ENCODE assay signal across 8 cellular contexts in genomic region chr7:73266719-73267368, GRCh38. TPM values are rescaled to one million over a fixed set of nuclear protein-coding genes. Genes with fewer than 3 reads are reported as not detected.
A peak's percentile ranks its signal among the peaks of the same experiment; 100 is the strongest.
DNase-seq lines count a peak whose midpoint lies in the region; ATAC-seq, FAIRE-seq and TF ChIP-seq lines count a peak whose summit lies in the region.
"Not testable (repeated sequence)": the region's sequence is repeated elsewhere in the genome, so short reads cannot be mapped to it uniquely, and the experiment has no call there.

No MANE protein-coding gene starts in this region.

- in situ Hi-C loops in IMR-90 (cut with MboI; ENCODE audit: low sequenced_read_pairs); GM12878 (cut with MboI); gastrocnemius medialis (cut with MboI; ENCODE audit: low sequenced_read_pairs in 4 of 4): not testable (repeated sequence)

- H3K79me2 ChIP-seq in GM12878 (ENCODE audit: control insufficient read depth, insufficient read depth, low read length): not testable (repeated sequence)

- not testable (repeated sequence) for H3K9me1 ChIP-seq in IMR-90 (ENCODE audit: insufficient read depth, low read length)

- RAD21 ChIA-PET in GM12878 (lab: Charles Lee; ENCODE audit: unreplicated experiment): not testable (repeated sequence)

- DNase-seq in IMR-90; GM12878 (ENCODE audit: low read depth, low spot score); gastrocnemius medialis: not testable (repeated sequence)

- dilution Hi-C loops in IMR-90 (cut with HindIII; ENCODE audit: low sequenced_read_pairs, unreplicated experiment): not testable (repeated sequence)

- not testable (repeated sequence) for H2AK5ac ChIP-seq in IMR-90 (ENCODE audit: low read depth, low read length)

- not testable (repeated sequence) for TF ChIP-seq CTCF in IMR-90 (conservative IDR thresholded peaks at IDR 0.05; ENCODE audit: low read depth, low read length); GM12878 (IDR thresholded peaks at IDR 0.05 in 2 of 3, conservative IDR thresholded peaks at IDR 0.05 in 1 of 3; ENCODE audit: control insufficient read depth in 2 of 3, extremely low read depth in 1 of 3, insufficient read depth in 1 of 3, low read depth in 3 of 3, low read length in 3 of 3); gastrocnemius medialis (IDR thresholded peaks at IDR 0.05 in 4 of 5, conservative IDR thresholded peaks at IDR 0.05 in 1 of 5)

- not testable (repeated sequence) for H3K4me1 ChIP-seq in IMR-90 (ENCODE audit: control insufficient read depth, insufficient read depth, low read length); GM12878 (ENCODE audit: control insufficient read depth, insufficient read depth, low read length); gastrocnemius medialis

- H3K23ac ChIP-seq in IMR-90 (ENCODE audit: low read depth, low read length): not testable (repeated sequence)

- not testable (repeated sequence) for H3K14ac ChIP-seq in IMR-90 (replicated peaks; ENCODE audit: low read depth, low read length)

- not testable (repeated sequence) for H4K91ac ChIP-seq in IMR-90 (ENCODE audit: insufficient read depth, low read depth, low read length)

- not testable (repeated sequence) for H3K9me3 ChIP-seq in IMR-90 (ENCODE audit: control insufficient read depth, insufficient read depth, low read length); GM12878 (replicated peaks; ENCODE audit: control insufficient read depth, insufficient read depth, low read length); gastrocnemius medialis

- intact Hi-C loops in IMR-90 (cut with micrococcal nuclease); GM12878 (cut with micrococcal nuclease; ENCODE audit: unreplicated experiment); gastrocnemius medialis (cut with DNase I; ENCODE audit: low total_unique reads): not testable (repeated sequence)

- H2AK9ac ChIP-seq in IMR-90 (replicated peaks; ENCODE audit: low read depth, low read length, poor library complexity): not testable (repeated sequence)

- FAIRE-seq in GM12878 (lab: Jason Lieb, UNC): not testable (repeated sequence)

- not testable (repeated sequence) for TF ChIP-seq EP300 in GM12878 (IDR thresholded peaks at IDR 0.05; ENCODE audit: borderline replicate concordance in 1 of 2, control insufficient read depth in 1 of 2, low read depth in 2 of 2, low read length in 2 of 2)

- H2BK120ac ChIP-seq in IMR-90 (ENCODE audit: low read depth, low read length): not testable (repeated sequence)

- H3K9ac ChIP-seq in IMR-90 (ENCODE audit: low read depth, low read length); GM12878 (ENCODE audit: control insufficient read depth, insufficient read depth, low read length): not testable (repeated sequence)

- TF ChIP-seq POLR2A in GM18505 (IDR thresholded peaks at IDR 0.05; ENCODE audit: borderline replicate concordance, extremely low read depth, insufficient read depth, insufficient read length); IMR-90 (IDR thresholded peaks at IDR 0.05; ENCODE audit: low read depth, low read length); GM12878 (IDR thresholded peaks at IDR 0.05; ENCODE audit: low read depth, low read length); gastrocnemius medialis (IDR thresholded peaks at IDR 0.05): not testable (repeated sequence)

- SMC1A ChIA-PET in GM12878 (lab: Charles Lee; ENCODE audit: uncharacterized antibody, unreplicated experiment): not testable (repeated sequence)

- H3K18ac ChIP-seq in IMR-90 (ENCODE audit: low read depth, low read length): not testable (repeated sequence)

- H3K4me2 ChIP-seq in IMR-90 (ENCODE audit: low read depth, low read length); GM12878 (ENCODE audit: control insufficient read depth, insufficient read depth): not testable (repeated sequence)

- CTCF ChIA-PET in IMR-90 (lab: Yijun Ruan, JAX); GM12878 (lab: Yijun Ruan, JAX): not testable (repeated sequence)

- not testable (repeated sequence) for H3K4ac ChIP-seq in IMR-90 (ENCODE audit: low read depth, low read length)

- ATAC-seq in GM18505 (IDR thresholded peaks at IDR 0.05; ENCODE audit: unreplicated experiment) (peak; percentile 67), GM19351 (IDR thresholded peaks at IDR 0.05; ENCODE audit: unreplicated experiment) (peak; percentile 88), GM21576 (IDR thresholded peaks at IDR 0.05; ENCODE audit: unreplicated experiment) (peak; percentile 74), HG02852 (IDR thresholded peaks at IDR 0.05; ENCODE audit: unreplicated experiment) (peak; percentile 87), HG03139 (IDR thresholded peaks at IDR 0.05; ENCODE audit: unreplicated experiment) (peak; percentile 60), IMR-90 (ENCODE audit: low read depth) (peak; percentile 94), GM12878 (peak; percentile 93), gastrocnemius medialis (peak; percentile 74 to 79)

- not testable (repeated sequence) for H4K8ac ChIP-seq in IMR-90 (ENCODE audit: low read depth in 2 of 2, low read length in 2 of 2)

- not testable (repeated sequence) for H3K27me3 ChIP-seq in IMR-90 (ENCODE audit: control insufficient read depth, insufficient read depth, low read length); GM12878 (replicated peaks in 1 of 2; ENCODE audit: control insufficient read depth in 2 of 2, insufficient read depth in 2 of 2, low read length in 1 of 2); gastrocnemius medialis

- H4K20me1 ChIP-seq in IMR-90 (ENCODE audit: insufficient read depth, low read length); GM12878 (ENCODE audit: control insufficient read depth, insufficient read depth): not testable (repeated sequence)

- not testable (repeated sequence) for H2BK15ac ChIP-seq in IMR-90 (ENCODE audit: low read depth, low read length)

- H4K5ac ChIP-seq in IMR-90 (ENCODE audit: low read depth, low read length): not testable (repeated sequence)

- H3K79me1 ChIP-seq in IMR-90 (ENCODE audit: low read depth in 1 of 2, low read length in 2 of 2): not testable (repeated sequence)

- not testable (repeated sequence) for H3K56ac ChIP-seq in IMR-90 (ENCODE audit: extremely low read depth, insufficient read depth, low read length)

- not testable (repeated sequence) for TF ChIP-seq RAD21 in IMR-90 (IDR thresholded peaks at IDR 0.05; ENCODE audit: low read length); GM12878 (IDR thresholded peaks at IDR 0.05; ENCODE audit: insufficient read depth, low read depth, low read length)

- POLR2A ChIA-PET in IMR-90 (lab: Charles Lee; ENCODE audit: unreplicated experiment); GM12878 (lab: Charles Lee): not testable (repeated sequence)

- H2AFZ ChIP-seq in IMR-90 (replicated peaks; ENCODE audit: low read length, poor library complexity); GM12878 (ENCODE audit: control insufficient read depth, low read depth, low read length): not testable (repeated sequence)

- no CpG with 5 or more reads among the region's 22 CpGs for WGBS in IMR-90 (ENCODE audit: extremely low coverage in 2 of 2, insufficient read length in 1 of 2), 2 experiments
- no CpG with 5 or more reads among the region's 22 CpGs for WGBS in GM12878 (ENCODE audit: insufficient coverage, insufficient replicate concordance, low lambda C conversion rate, missing lambda C conversion rate)

- not testable (repeated sequence) for H3K27ac ChIP-seq in IMR-90 (ENCODE audit: insufficient read depth, low read length); GM12878 (ENCODE audit: control insufficient read depth, insufficient read depth); gastrocnemius medialis

- H3K4me3 ChIP-seq in IMR-90 (ENCODE audit: insufficient read depth, low read depth, low read length); GM12878; gastrocnemius medialis: not testable (repeated sequence)

- H3K36me3 ChIP-seq in IMR-90 (ENCODE audit: control insufficient read depth, insufficient read depth, low read length); GM12878 (ENCODE audit: control insufficient read depth in 2 of 2, insufficient read depth in 2 of 2, low read length in 1 of 2); gastrocnemius medialis: not testable (repeated sequence)

- not testable (repeated sequence) for H2BK5ac ChIP-seq in IMR-90 (ENCODE audit: low read depth, low read length, poor library complexity, severe bottlenecking)

- not testable (repeated sequence) for BruUV-seq in IMR-90 (replicated peaks; lab: Mats Ljungman, UMichigan); GM12878 (replicated peaks; lab: Mats Ljungman, UMichigan)

- H2BK20ac ChIP-seq in IMR-90 (ENCODE audit: low read depth, low read length): not testable (repeated sequence)

RNA-seq across cellular contexts. Expression of gene NSUN5, which starts 41.8 kb away (rescaled TPM):
- 10.0 and 11.4 TPM in 2 replicates for total RNA-seq in IMR-90 (2012; rRNA removed)
- polyA plus RNA-seq in IMR-90 (2012; rRNA removed): 17.7 and 21.0 TPM in 2 replicates
- 14.2 and 19.7 TPM in 2 replicates for polyA plus RNA-seq in IMR-90 (2012; cell fraction: cytosol; rRNA removed)
- polyA plus RNA-seq in IMR-90 (2012; cell fraction: nucleus; rRNA removed; ENCODE audit: low replicate concordance): 31.9 and 59.9 TPM in 2 replicates
- total RNA-seq in GM12878 (2013; cell fraction: nucleolus; rRNA removed): 24.8 and 27.6 TPM in 2 replicates
- total RNA-seq in GM12878 (2014; rRNA removed): 43.5 and 61.0 TPM in 2 replicates
- 17.0 and 17.2 TPM in 2 replicates for total RNA-seq in GM12878 (2014; rRNA removed; fragmentation: Illumina TruSeq; extraction: Trizol)
- 54.3 and 57.3 TPM in 2 replicates for total RNA-seq in GM12878 (2021)
- polyA plus RNA-seq in GM12878 (2011; ENCODE audit: low read depth): 12.2 TPM
- 10.4 and 28.5 TPM in 2 replicates for polyA plus RNA-seq in GM12878 (2011; rRNA removed)
- polyA plus RNA-seq in GM12878 (2011; cell fraction: cytosol; rRNA removed): 37.5 and 54.7 TPM in 2 replicates
- 74.2 and 93.3 TPM in 2 replicates for polyA plus RNA-seq in GM12878 (2011; cell fraction: nucleus; rRNA removed)
- 30.1 and 31.8 TPM in 2 replicates for polyA plus RNA-seq in GM12878 (2012)
- 9.1 and 16.4 TPM in 2 replicates for polyA plus RNA-seq in GM12878 (2014; fragmentation: Illumina TruSeq; extraction: Trizol)
- polyA plus RNA-seq in GM12878 (2014; fragmentation: Nextera tagmentation; extraction: Ambion mirVana): 1 to 10 TPM; 2.0 to 9.2 TPM
- 48.0 and 59.8 TPM in 2 replicates for polyA plus RNA-seq in GM12878 (2014; rRNA removed)
- 10 to 100 TPM; 61.8 to 63.4 TPM for polyA plus RNA-seq in GM12878 (2016; fragmentation: Nextera tagmentation; extraction: Ambion mirVana)
- 19.2 and 34.9 TPM in 2 replicates for polyA minus RNA-seq in GM12878 (2011; rRNA and poly(A)+ RNA removed)
- 15.3 and 18.3 TPM in 2 replicates for polyA minus RNA-seq in GM12878 (2011; cell fraction: cytosol; rRNA and poly(A)+ RNA removed)
- polyA minus RNA-seq in GM12878 (2011; cell fraction: nucleus; rRNA and poly(A)+ RNA removed): 16.2 and 30.2 TPM in 2 replicates
- total RNA-seq in gastrocnemius medialis: 10 to 100 TPM; 35.2 to 48.3 (median 38.9) TPM
